8 cellular contexts compared by ENCODE assay signal in the genomic region with DNA sequence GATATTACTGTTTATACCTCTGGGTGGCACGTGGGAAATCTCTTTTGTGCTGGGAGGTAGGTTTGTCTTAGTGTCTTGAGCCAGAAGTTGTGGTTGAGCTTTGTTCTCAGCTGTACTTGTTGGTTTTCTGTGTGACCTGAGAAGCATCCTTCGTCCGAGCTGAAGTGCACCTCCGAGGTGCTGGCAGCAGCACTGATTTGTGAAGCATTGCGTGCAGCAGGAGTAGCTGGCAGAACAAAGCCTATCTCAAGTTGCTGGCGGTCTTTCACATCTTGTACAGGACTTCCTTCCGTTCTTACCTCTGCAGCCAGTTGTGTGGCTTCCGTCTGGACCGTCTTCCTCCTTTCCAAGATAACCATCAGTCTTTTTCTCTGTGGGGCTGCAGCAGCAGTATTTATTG. TPM values are rescaled to one million over a fixed set of nuclear protein-coding genes. Genes with fewer than 3 reads are reported as not detected.
A peak's percentile ranks its signal among the peaks of the same experiment; 100 is the strongest.
DNase-seq lines count a peak whose midpoint lies in the region; ATAC-seq and TF ChIP-seq lines count a peak whose summit lies in the region.

No MANE protein-coding gene starts in this region.

- H3K27ac ChIP-seq in Panc1 (ENCODE audit: low read length) (peak overlapping the region; percentile 79), breast epithelium (peak overlapping the region; percentile 80 to 99), neural cell (ENCODE audit: low read length) (peak overlapping the region; percentile 42)

- H3K79me2 ChIP-seq in neural cell (replicated peaks; ENCODE audit: insufficient read depth, low read length) = peaks cover 80% of the 10 kb centered on the region

- intact Hi-C loops in Panc1 (cut with micrococcal nuclease; ENCODE audit: unreplicated experiment) = no loop called here
- intact Hi-C loops in breast epithelium (cut with DNase I; ENCODE audit: low total_unique reads) = loop anchor here (10.0 kb wide), 1 partner anchor 77 kb away; no protein-coding TSS in a partner anchor

- H3K27me3 ChIP-seq in Panc1 (ENCODE audit: control insufficient read depth, insufficient read depth, low read length) (no peaks in the 10 kb centered on the region), breast epithelium (no peaks in the 10 kb centered on the region), neural cell (ENCODE audit: insufficient read depth, low read depth, low read length) (no peaks in the 10 kb centered on the region)

- H3K36me3 ChIP-seq in Panc1 (ENCODE audit: control insufficient read depth, insufficient read depth, low read length) (peaks cover 2% of the 10 kb centered on the region), breast epithelium (no peaks in the 10 kb centered on the region), neural cell (ENCODE audit: insufficient read depth, low read length) (no peaks in the 10 kb centered on the region)

- POLR2A ChIA-PET in Panc1 (lab: Charles Lee) = no interaction called here

- H2AFZ ChIP-seq in neural cell (ENCODE audit: low read depth, low read length) = no peak overlapping the region

- CTCF ChIA-PET in Panc1 (lab: Charles Lee) = interaction anchor here (0.6 kb wide), 1 partner anchor 25 kb away, joined by 13 read pairs; no protein-coding TSS in a partner anchor

- no peak overlapping the region for H3K4me2 ChIP-seq in neural cell (ENCODE audit: low read length)

- BruUV-seq in Panc1 (replicated peaks; lab: Mats Ljungman, UMichigan) = no TSS peak

- no peak for TF ChIP-seq RAD21 in neural cell (conservative IDR thresholded peaks at IDR 0.05)

- in situ Hi-C loops in Panc1 (cut with HindIII; ENCODE audit: low pct_unique_long_range_greater_than_20kb, low sequenced_read_pairs) = no loop called here

- peaks cover 44% of the 10 kb centered on the region for H4K20me1 ChIP-seq in neural cell (ENCODE audit: insufficient read depth)

- H3K4me1 ChIP-seq in Panc1 (ENCODE audit: control insufficient read depth, insufficient read depth, low read length) (peaks cover 39% of the 10 kb centered on the region), breast epithelium (peaks cover 28 to 43% of the 10 kb centered on the region in 2 donors)

- no peak for DNase-seq in Panc1 (ENCODE audit: low read depth, low spot score)
- DNase-seq in breast epithelium (ENCODE audit: low spot score in 2 of 2) = peak in 1 of 2 donors; percentile 50
- no peak for DNase-seq in HuH-7.5 (ENCODE audit: low spot score)
- DNase-seq in hepatic stellate cell (ENCODE audit: low spot score) = no peak

- ATAC-seq in GM18867 (IDR thresholded peaks at IDR 0.05; ENCODE audit: unreplicated experiment) = peak; percentile 26
- no peak for ATAC-seq in Panc1
- ATAC-seq in HG03159 (IDR thresholded peaks at IDR 0.05; ENCODE audit: unreplicated experiment) = no peak
- ATAC-seq in GM21717 (IDR thresholded peaks at IDR 0.05; ENCODE audit: unreplicated experiment) = no peak

- TF ChIP-seq POLR2A in breast epithelium (IDR thresholded peaks at IDR 0.05) = no peak

- TF ChIP-seq CTCF in Panc1 (IDR thresholded peaks at IDR 0.05) (no peak), breast epithelium (IDR thresholded peaks at IDR 0.05) (no peak), neural cell (IDR thresholded peaks at IDR 0.05; ENCODE audit: poor library complexity, severe bottlenecking) (no peak)

- no peak for TF ChIP-seq EP300 in neural cell (conservative IDR thresholded peaks at IDR 0.05; ENCODE audit: poor library complexity, severe bottlenecking)

- H3K9me2 ChIP-seq in neural cell (ENCODE audit: insufficient read depth, low read length) = no peaks in the 10 kb centered on the region

- peak overlapping the region; percentile 54 for H3K9ac ChIP-seq in neural cell (ENCODE audit: low read length)

- H3K4me3 ChIP-seq in Panc1 (ENCODE audit: low read depth in 2 of 2, low read length in 2 of 2) (peak overlapping the region; percentile 7 to 21; a peak in 3 of 4 replicates), breast epithelium (peak overlapping the region in 1 of 3 donors; percentile 39), neural cell (ENCODE audit: low read length) (peak overlapping the region; percentile 74)

- H3K9me3 ChIP-seq in Panc1 (ENCODE audit: control insufficient read depth, insufficient read depth, low read depth, low read length) (no peaks in the 10 kb centered on the region), breast epithelium (no peaks in the 10 kb centered on the region), neural cell (ENCODE audit: low read length) (no peaks in the 10 kb centered on the region)

- H3F3A ChIP-seq in neural cell (ENCODE audit: insufficient read depth, low read length, poor library complexity, severe bottlenecking) = peaks cover 6% of the 10 kb centered on the region

TF ChIP-seq in neural cell, 6 proteins besides CTCF, POLR2A, EP300 and RAD21:
- no peak for TF ChIP-seq SMC3 (conservative IDR thresholded peaks at IDR 0.05; ENCODE audit: poor library complexity)
- TF ChIP-seq POLR2AphosphoS5 (IDR thresholded peaks at IDR 0.05) = no peak
- TF ChIP-seq, protein P1, sequence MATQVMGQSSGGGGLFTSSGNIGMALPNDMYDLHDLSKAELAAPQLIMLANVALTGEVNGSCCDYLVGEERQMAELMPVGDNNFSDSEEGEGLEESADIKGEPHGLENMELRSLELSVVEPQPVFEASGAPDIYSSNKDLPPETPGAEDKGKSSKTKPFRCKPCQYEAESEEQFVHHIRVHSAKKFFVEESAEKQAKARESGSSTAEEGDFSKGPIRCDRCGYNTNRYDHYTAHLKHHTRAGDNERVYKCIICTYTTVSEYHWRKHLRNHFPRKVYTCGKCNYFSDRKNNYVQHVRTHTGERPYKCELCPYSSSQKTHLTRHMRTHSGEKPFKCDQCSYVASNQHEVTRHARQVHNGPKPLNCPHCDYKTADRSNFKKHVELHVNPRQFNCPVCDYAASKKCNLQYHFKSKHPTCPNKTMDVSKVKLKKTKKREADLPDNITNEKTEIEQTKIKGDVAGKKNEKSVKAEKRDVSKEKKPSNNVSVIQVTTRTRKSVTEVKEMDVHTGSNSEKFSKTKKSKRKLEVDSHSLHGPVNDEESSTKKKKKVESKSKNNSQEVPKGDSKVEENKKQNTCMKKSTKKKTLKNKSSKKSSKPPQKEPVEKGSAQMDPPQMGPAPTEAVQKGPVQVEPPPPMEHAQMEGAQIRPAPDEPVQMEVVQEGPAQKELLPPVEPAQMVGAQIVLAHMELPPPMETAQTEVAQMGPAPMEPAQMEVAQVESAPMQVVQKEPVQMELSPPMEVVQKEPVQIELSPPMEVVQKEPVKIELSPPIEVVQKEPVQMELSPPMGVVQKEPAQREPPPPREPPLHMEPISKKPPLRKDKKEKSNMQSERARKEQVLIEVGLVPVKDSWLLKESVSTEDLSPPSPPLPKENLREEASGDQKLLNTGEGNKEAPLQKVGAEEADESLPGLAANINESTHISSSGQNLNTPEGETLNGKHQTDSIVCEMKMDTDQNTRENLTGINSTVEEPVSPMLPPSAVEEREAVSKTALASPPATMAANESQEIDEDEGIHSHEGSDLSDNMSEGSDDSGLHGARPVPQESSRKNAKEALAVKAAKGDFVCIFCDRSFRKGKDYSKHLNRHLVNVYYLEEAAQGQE (IDR thresholded peaks at IDR 0.05; ENCODE audit: borderline replicate concordance) = no peak
- TF ChIP-seq MXI1 (conservative IDR thresholded peaks at IDR 0.05; ENCODE audit: poor library complexity, severe bottlenecking) = no peak
- TF ChIP-seq EZH2 (IDR thresholded peaks at IDR 0.05; ENCODE audit: borderline replicate concordance, insufficient read depth, low read length, poor library complexity, severe bottlenecking) = no peak
- no peak for TF ChIP-seq TAF1 (IDR thresholded peaks at IDR 0.05; ENCODE audit: low read depth)

RNA-seq across cellular contexts. Expression of a gene that starts 4.3 kb away (rescaled TPM):
- 200 TPM for total RNA-seq in Panc1 (2021; ENCODE audit: unreplicated experiment)
- 124 TPM for polyA plus RNA-seq in Panc1 (2012; ENCODE audit: insufficient read length)
- total RNA-seq in breast epithelium = 100 to 1,000 TPM in 2 of 3 donors, 10 to 100 TPM in 1; 95.9 to 143 (median 102) TPM
- 89.5 and 108 TPM in 2 replicates for polyA plus RNA-seq in neural cell
- 272 and 284 TPM in 2 replicates for polyA minus RNA-seq in neural cell
